In genomic region chr10:133249975-133250754, GRCh38 we compare ENCODE assay signal across 1 cellular context.
A peak's percentile ranks its signal among the peaks of the same experiment; 100 is the strongest.
TF ChIP-seq lines count a peak whose summit lies in the region.

No MANE protein-coding gene starts in this region.

TF ChIP-seq in HEK293, 187 proteins besides CTCF, POLR2A, EP300 and RAD21 (continued from another document):
- TF ChIP-seq, protein P1, sequence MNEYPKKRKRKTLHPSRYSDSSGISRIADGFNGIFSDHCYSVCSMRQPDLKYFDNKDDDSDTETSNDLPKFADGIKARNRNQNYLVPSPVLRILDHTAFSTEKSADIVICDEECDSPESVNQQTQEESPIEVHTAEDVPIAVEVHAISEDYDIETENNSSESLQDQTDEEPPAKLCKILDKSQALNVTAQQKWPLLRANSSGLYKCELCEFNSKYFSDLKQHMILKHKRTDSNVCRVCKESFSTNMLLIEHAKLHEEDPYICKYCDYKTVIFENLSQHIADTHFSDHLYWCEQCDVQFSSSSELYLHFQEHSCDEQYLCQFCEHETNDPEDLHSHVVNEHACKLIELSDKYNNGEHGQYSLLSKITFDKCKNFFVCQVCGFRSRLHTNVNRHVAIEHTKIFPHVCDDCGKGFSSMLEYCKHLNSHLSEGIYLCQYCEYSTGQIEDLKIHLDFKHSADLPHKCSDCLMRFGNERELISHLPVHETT (tag by site-specific recombination; IDR thresholded peaks at IDR 0.05), result no peak
- TF ChIP-seq KLF8 (tag by site-specific recombination; IDR thresholded peaks at IDR 0.05), result peak; percentile 19; the same call in 1 of the 2 replicates
- no peak for TF ChIP-seq KLF9 (tag by site-specific recombination; IDR thresholded peaks at IDR 0.05; ENCODE audit: low read depth)
- TF ChIP-seq HOXD13 (CRISPR knock-in tag; IDR thresholded peaks at IDR 0.05; ENCODE audit: borderline replicate concordance), result no peak
- TF ChIP-seq SCRT1 (tag by site-specific recombination; IDR thresholded peaks at IDR 0.05; ENCODE audit: borderline replicate concordance), result no peak
- TF ChIP-seq ZNF521 (tag by site-specific recombination; IDR thresholded peaks at IDR 0.05), result 0 out of 2 replicates have a peak, but pooled peaks have one; percentile 17
- peak; percentile 88 for TF ChIP-seq ZNF596 (tag by site-specific recombination; IDR thresholded peaks at IDR 0.05)
- no peak for TF ChIP-seq ZNF433 (tag by site-specific recombination; IDR thresholded peaks at IDR 0.05; ENCODE audit: low read depth)
- 0 out of 2 replicates have a peak, but pooled peaks have one; percentile 61 for TF ChIP-seq ZNF747 (tag by site-specific recombination; IDR thresholded peaks at IDR 0.05)
- no peak for TF ChIP-seq ZNF16 (tag by site-specific recombination; IDR thresholded peaks at IDR 0.05; ENCODE audit: low read depth)
- peak; percentile 83 for TF ChIP-seq ZNF394 (tag by site-specific recombination; IDR thresholded peaks at IDR 0.05; ENCODE audit: borderline replicate concordance)
- peak; percentile 92; the same call in 1 of the 2 replicates for TF ChIP-seq ZNF48 (tag by site-specific recombination; IDR thresholded peaks at IDR 0.05)
TF ChIP-seq in HEK293: peak in this region for 9.
